ENCODE assay signal across 8 cellular contexts in genomic region chr4:64584981-64585557, GRCh38.
DNase-seq lines count a peak whose midpoint lies in the region; ATAC-seq and TF ChIP-seq lines count a peak whose summit lies in the region.

No MANE protein-coding gene starts in this region.

- no peak for TF ChIP-seq POLR2A in testis (IDR thresholded peaks at IDR 0.05)

- H3K4me3 ChIP-seq in GM12865 (ENCODE audit: low read depth, low read length) (no peak overlapping the region), testis (no peak overlapping the region), MG63 (no peak overlapping the region)

- DNase-seq in AG09319 (ENCODE audit: extremely low read depth, low read depth) (no peak), GM12865 (ENCODE audit: low read depth) (peak; percentile 48), KG1 (lab: John Stamatoyannopoulos, UW) (peak; percentile 26), SK-N-DZ (ENCODE audit: low spot score) (peak; percentile 49), foreskin keratinocyte (no peak), testis (peak; percentile 50), MG63 (no peak)

- WGBS in testis, 2 donors: 32 to 33% methylated on average over 6 of the region's 6 CpGs

- H3K27me3 ChIP-seq in foreskin keratinocyte (no peaks in the 10 kb centered on the region), testis (no peaks in the 10 kb centered on the region), MG63 (no peaks in the 10 kb centered on the region)

- TF ChIP-seq CTCF in AG09319 (IDR thresholded peaks at IDR 0.05; ENCODE audit: low read depth, low read length) (peak; percentile 46), GM12865 (IDR thresholded peaks at IDR 0.05; ENCODE audit: insufficient read depth, low read depth, low read length, missing control alignments) (peak; percentile 45), foreskin keratinocyte (conservative IDR thresholded peaks at IDR 0.05) (peak; percentile 78), testis (IDR thresholded peaks at IDR 0.05) (peak; percentile 21 to 77 (median 35))

- no peak overlapping the region for H3K27ac ChIP-seq in foreskin keratinocyte
- no peak overlapping the region for H3K27ac ChIP-seq in testis

- no peaks in the 10 kb centered on the region for H3K4me1 ChIP-seq in foreskin keratinocyte
- no peaks in the 10 kb centered on the region for H3K4me1 ChIP-seq in testis

- peak; percentile 46 for ATAC-seq in foreskin keratinocyte
- ATAC-seq in HG03139 (IDR thresholded peaks at IDR 0.05; ENCODE audit: unreplicated experiment): no peak

- H3K36me3 ChIP-seq in testis (ENCODE audit: low read depth, missing control alignments) (no peaks in the 10 kb centered on the region), MG63 (no peaks in the 10 kb centered on the region)

- intact Hi-C loops in testis (cut with DNase I; ENCODE audit: low total_unique reads): no loop called here

- H3K9me3 ChIP-seq in testis (no peaks in the 10 kb centered on the region), MG63 (no peaks in the 10 kb centered on the region)

Comparison
In these comparisons a context has a peak if more than half of its experiments do, and no peak if none do; other contexts are left out.
1. DNase-seq: peak in GM12865 (single experiment), KG1 (single experiment), SK-N-DZ (single experiment) and testis (single experiment); none in AG09319 (single experiment), foreskin keratinocyte (0 of 2) and MG63 (single experiment).
2. Peak in every context shown above with its lines, with median percentiles within 50 percentile points of each other: CTCF ChIP-seq.